In the genomic region with DNA sequence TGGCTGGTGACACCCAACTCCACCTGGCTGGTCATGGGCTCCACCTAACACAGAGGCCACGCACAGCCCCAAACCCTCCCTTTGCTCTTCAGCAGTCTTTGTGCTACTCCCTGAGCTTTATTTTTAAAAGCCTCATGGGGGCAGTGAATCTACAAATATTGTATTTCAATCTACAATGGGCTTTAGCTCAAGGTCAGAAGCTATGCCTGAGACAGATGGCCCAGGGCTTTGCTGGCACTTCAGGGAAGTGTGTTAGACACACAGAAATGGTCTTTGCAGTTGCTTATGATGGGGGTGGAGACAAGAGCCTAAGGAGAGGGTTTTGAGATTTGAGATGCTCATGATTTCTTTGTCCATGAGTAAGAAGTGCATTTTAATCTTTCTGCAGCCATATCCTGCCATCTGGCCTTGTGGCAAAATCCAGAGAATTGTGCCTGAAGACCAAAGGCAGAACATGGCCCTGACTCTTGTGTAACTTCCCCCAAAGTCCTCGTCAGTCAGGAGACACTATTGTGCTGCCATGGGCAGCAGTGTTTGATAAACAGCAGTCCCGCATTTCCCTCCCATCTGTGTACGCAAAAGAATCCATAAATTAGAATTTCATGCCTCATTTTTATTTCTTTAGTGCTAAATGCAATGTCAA, we compare ENCODE assay signal across 11 cellular contexts.
DNase-seq lines count a peak whose midpoint lies in the region; ATAC-seq and TF ChIP-seq lines count a peak whose summit lies in the region.
"Had no signal": no experiment of that assay in that cellular context is flagged by ENCODE, and none has a peak within 500 bp of the region (broad histone marks: within the 10 kb centered on the region; RNA-seq: fewer than 3 reads in every experiment).

No MANE protein-coding gene starts in this region.

- ATAC-seq in Right ventricle myocardium inferior (peak; percentile 21), foreskin keratinocyte (no peak)
- ATAC-seq: activated T-cell treated with anti-CD3 and anti-CD28 coated beads, Interleukin-2, amount 50 U/mL, for 4 hours; mucosa of descending colon had no signal

- DNase-seq in Right ventricle myocardium inferior (ENCODE audit: missing footprints) (no peak), right atrium auricular region (ENCODE audit: low spot score) (no peak), RWPE1 (ENCODE audit: low spot score) (peak; percentile 26), foreskin keratinocyte (peak in 1 of 2 donors; percentile 7), NCI-H510A (lab: John Stamatoyannopoulos, UW) (no peak)
- DNase-seq in activated CD4-positive, alpha-beta T cell treated with anti-CD3 and anti-CD28 coated beads, Interleukin-2, amount 50 U/mL, for 1 hour: no peak
- no peak for DNase-seq in stimulated activated CD8-positive, alpha-beta memory T cell treated with anti-CD3 and anti-CD28 coated beads, Interleukin-4, amount 100 ng/mL, for 48 hours
- no peak for DNase-seq in activated CD4-positive, CD25-positive, alpha-beta regulatory T cell treated with anti-CD3 and anti-CD28 coated beads, Interleukin-2, amount 50 U/mL, for 72 hours
- DNase-seq: activated T-cell treated with anti-CD3 and anti-CD28 coated beads, Interleukin-2, amount 50 U/mL, for 4 hours; mucosa of descending colon had no signal

- H3K27ac ChIP-seq in right atrium auricular region (no peak overlapping the region), RWPE1 (no peak overlapping the region), foreskin keratinocyte (no peak overlapping the region)
- H3K27ac ChIP-seq: suprapubic skin had no signal

- H3K4me1 ChIP-seq in right atrium auricular region (peaks cover 0 to 23% of the 10 kb centered on the region in 2 donors), foreskin keratinocyte (no peaks in the 10 kb centered on the region)

- CTCF ChIA-PET in RWPE1 (lab: Yijun Ruan, JAX): interaction anchor here (0.6 to 1.1 kb wide), 4 partner anchors 15 to 511 kb away, joined by 3 to 6 read pairs (median 4); no protein-coding TSS in a partner anchor

- POLR2A ChIA-PET in RWPE1 (lab: Yijun Ruan, JAX; ENCODE audit: low non-redundant PET): no interaction called here

- no peaks in the 10 kb centered on the region for H3K36me3 ChIP-seq in right atrium auricular region
- H3K36me3 ChIP-seq: suprapubic skin had no signal

- intact Hi-C loops in Right ventricle myocardium inferior (cut with DNase I): loop anchor here (2.0 kb wide), 1 partner anchor 512 kb away; no protein-coding TSS in a partner anchor

- no peaks in the 10 kb centered on the region for H3K27me3 ChIP-seq in right atrium auricular region
- no peaks in the 10 kb centered on the region for H3K27me3 ChIP-seq in foreskin keratinocyte
- H3K27me3 ChIP-seq: suprapubic skin had no signal

- TF ChIP-seq CTCF in right atrium auricular region (IDR thresholded peaks at IDR 0.05): peak in 1 of 2 donors; percentile 49
- TF ChIP-seq CTCF in RWPE1 (conservative IDR thresholded peaks at IDR 0.05; ENCODE audit: low read depth): no peak
- TF ChIP-seq CTCF in foreskin keratinocyte (conservative IDR thresholded peaks at IDR 0.05): peak; percentile 55

- H3K9me3 ChIP-seq in right atrium auricular region: no peaks in the 10 kb centered on the region
- H3K9me3 ChIP-seq: mucosa of descending colon, suprapubic skin had no signal

- H3K4me3 ChIP-seq in right atrium auricular region: no peak overlapping the region
- H3K4me3 ChIP-seq: mucosa of descending colon, suprapubic skin had no signal
